27 cellular contexts compared by ENCODE assay signal in the genomic region with DNA sequence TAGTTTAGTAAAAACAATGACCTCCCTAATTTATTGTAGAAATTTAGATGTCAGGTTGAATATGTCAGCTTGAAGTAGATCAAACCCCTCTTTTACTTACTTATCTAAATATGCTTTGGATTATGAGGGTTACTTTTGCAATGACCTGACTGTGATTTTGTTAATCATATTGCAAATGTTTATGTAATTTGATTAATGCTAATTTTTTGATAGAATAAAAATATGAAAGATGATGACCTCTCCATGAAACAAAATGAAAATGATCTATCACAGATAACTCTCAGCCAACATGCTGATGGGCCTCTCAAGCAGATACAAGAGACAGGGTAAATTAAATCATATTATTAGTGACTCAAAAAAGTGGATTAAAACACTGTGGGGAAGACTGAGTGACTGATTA.
"Had no signal": no experiment of that assay in that cellular context is flagged by ENCODE, and none has a peak within 500 bp of the region (broad histone marks: within the 10 kb centered on the region; RNA-seq: fewer than 3 reads in every experiment).

No MANE protein-coding gene starts in this region.

- H3K27me3 ChIP-seq: colonic mucosa, dorsolateral prefrontal cortex, esophagus muscularis mucosa, esophagus squamous epithelium, foreskin keratinocyte, gastrocnemius medialis, gastroesophageal sphincter, heart left ventricle, heart right ventricle had no signal

- H3K36me3 ChIP-seq: colonic mucosa, esophagus muscularis mucosa, esophagus squamous epithelium, gastrocnemius medialis, gastroesophageal sphincter, heart left ventricle, heart right ventricle had no signal

- H3K27ac ChIP-seq: colonic mucosa, coronary artery, dorsolateral prefrontal cortex, epithelial cell of prostate, esophagus muscularis mucosa, esophagus squamous epithelium, foreskin keratinocyte, gastrocnemius medialis, gastroesophageal sphincter, heart left ventricle, heart right ventricle had no signal

- H3K4me1 ChIP-seq: colonic mucosa, esophagus muscularis mucosa, foreskin keratinocyte had no signal

- ATAC-seq: effector memory CD8-positive, alpha-beta T cell; foreskin keratinocyte; gastrocnemius medialis; gastroesophageal sphincter; heart left ventricle; heart right ventricle had no signal

- FAIRE-seq: colon, endometrium, endothelial cell of umbilical vein, frontal cortex had no signal

- H3K9me3 ChIP-seq: colonic mucosa, esophagus squamous epithelium, gastrocnemius medialis, heart left ventricle, heart right ventricle had no signal

- H3K4me3 ChIP-seq: colonic mucosa, coronary artery, dorsolateral prefrontal cortex, esophagus muscularis mucosa, esophagus squamous epithelium, gastrocnemius medialis, gastroesophageal sphincter, heart left ventricle, heart right ventricle had no signal

- DNase-seq: colonic mucosa; cortex of kidney; dermis blood vessel endothelial cell; dorsolateral prefrontal cortex; effector CD4-positive, alpha-beta T cell; effector CD8-positive, alpha-beta T cell; effector memory CD4-positive, alpha-beta T cell; effector memory CD8-positive, alpha-beta T cell; endodermal cell; erythroblast; esophagus squamous epithelium; foreskin fibroblast; foreskin melanocyte; gastrocnemius medialis; glutamatergic neuron; head of caudate nucleus; heart left ventricle; heart right ventricle had no signal
